In genomic region chr3:65196663-65197062, GRCh38 we compare ENCODE assay signal across 17 cellular contexts.
A peak's percentile ranks its signal among the peaks of the same experiment; 100 is the strongest.
DNase-seq lines count a peak whose midpoint lies in the region; ATAC-seq and TF ChIP-seq lines count a peak whose summit lies in the region.
"Had no signal": no experiment of that assay in that cellular context is flagged by ENCODE, and none has a peak within 500 bp of the region (broad histone marks: within the 10 kb centered on the region; RNA-seq: fewer than 3 reads in every experiment).

No MANE protein-coding gene starts in this region.

- TF ChIP-seq RAD21 in SK-N-SH (IDR thresholded peaks at IDR 0.05; ENCODE audit: low read length) = no peak

- H2AK5ac ChIP-seq in mesendoderm (ENCODE audit: low read length) = no peak overlapping the region

- H3K79me2 ChIP-seq in SK-N-SH (ENCODE audit: insufficient read depth) = no peaks in the 10 kb centered on the region
- no peaks in the 10 kb centered on the region for H3K79me2 ChIP-seq in mesendoderm (ENCODE audit: control insufficient read depth, insufficient read depth, low read length)

- H3K23ac ChIP-seq in mesendoderm (ENCODE audit: low read length) = no peak overlapping the region

- no peak overlapping the region for H2BK120ac ChIP-seq in mesendoderm (ENCODE audit: low read depth, low read length)

- H3F3A ChIP-seq in SK-N-SH (replicated peaks; ENCODE audit: insufficient read depth) = no peaks in the 10 kb centered on the region

- H3K9me3 ChIP-seq in SK-N-SH (no peaks in the 10 kb centered on the region), endodermal cell (ENCODE audit: control insufficient read depth, low read length) (no peaks in the 10 kb centered on the region)

- no peak overlapping the region for H2BK5ac ChIP-seq in mesendoderm (ENCODE audit: low read length)

- no peak overlapping the region for H4K8ac ChIP-seq in mesendoderm (ENCODE audit: low read depth, low read length)

- no peaks in the 10 kb centered on the region for H4K20me1 ChIP-seq in SK-N-SH (ENCODE audit: insufficient read depth)

- H3K9me2 ChIP-seq in SK-N-SH = no peaks in the 10 kb centered on the region

- H3K4me3 Mint-ChIP-seq in endodermal cell = no peak overlapping the region

- POLR2A ChIA-PET in SK-N-SH (lab: Yijun Ruan, JAX) = no interaction called here

- no peaks in the 10 kb centered on the region for H3K27me3 ChIP-seq in SK-N-SH (ENCODE audit: insufficient read depth)
- H3K27me3 ChIP-seq in endodermal cell (ENCODE audit: control insufficient read depth, insufficient read depth, low read length, poor library complexity, severe bottlenecking) = peaks cover 22% of the 10 kb centered on the region
- no peaks in the 10 kb centered on the region for H3K27me3 ChIP-seq in mesendoderm (ENCODE audit: insufficient read depth, low read length, poor library complexity)

- H3K4me1 ChIP-seq in SK-N-SH (ENCODE audit: control insufficient read depth in 1 of 2, insufficient read depth in 2 of 2, low read depth in 1 of 2, low read length in 1 of 2) (peaks cover 0 to 28% of the 10 kb centered on the region in 2 experiments; a peak in 2 of 4 replicates), endodermal cell (ENCODE audit: control insufficient read depth, insufficient read depth, low read length) (no peaks in the 10 kb centered on the region), mesendoderm (ENCODE audit: control insufficient read depth, low read depth, low read length) (no peaks in the 10 kb centered on the region)

- H3K18ac ChIP-seq in mesendoderm (ENCODE audit: low read length) = no peak overlapping the region

- no peak for TF ChIP-seq EP300 in SK-N-SH (IDR thresholded peaks at IDR 0.05; ENCODE audit: borderline replicate concordance in 1 of 2, low read depth in 1 of 2, low read length in 1 of 2)

- H3K27ac Mint-ChIP-seq in endodermal cell = no peak overlapping the region

- no peak overlapping the region for H3K56ac ChIP-seq in mesendoderm (ENCODE audit: low read length)

- H3K27ac ChIP-seq in SK-N-SH (ENCODE audit: low read depth in 2 of 2, low read length in 1 of 2) = no peak overlapping the region
- H3K27ac ChIP-seq in endodermal cell (ENCODE audit: low read depth, low read length) = peak overlapping the region; percentile 48
- no peak overlapping the region for H3K27ac ChIP-seq in mesendoderm (ENCODE audit: low read depth, low read length)
- H3K27ac ChIP-seq: 22Rv1, C4-2B had no signal

- H3K79me1 ChIP-seq in mesendoderm (ENCODE audit: low read length) = no peaks in the 10 kb centered on the region

- WGBS in SK-N-SH (ENCODE audit: low lambda C conversion rate) = 43% methylated on average over 3 of the region's 3 CpGs
- WGBS in endodermal cell (ENCODE audit: insufficient coverage in 1 of 2, insufficient read length in 1 of 2), 2 experiments = 69 to 75% methylated on average over 2 to 3 of the region's 3 CpGs
- WGBS in mesendoderm (ENCODE audit: extremely low coverage, insufficient coverage, low lambda C conversion rate) = no CpG with 5 or more reads among the region's 3 CpGs

- no peak overlapping the region for H3K4me3 ChIP-seq in SK-N-SH (ENCODE audit: low read depth in 2 of 2, low read length in 1 of 2)
- H3K4me3 ChIP-seq in endodermal cell (ENCODE audit: low read length) = no peak overlapping the region
- no peak overlapping the region for H3K4me3 ChIP-seq in mesendoderm (ENCODE audit: low read length)

- H3K4ac ChIP-seq in mesendoderm (ENCODE audit: low read depth, low read length) = no peak overlapping the region

- no peaks in the 10 kb centered on the region for H3K36me3 Mint-ChIP-seq in endodermal cell (ENCODE audit: low read depth)

- CTCF ChIA-PET in SK-N-SH (lab: Yijun Ruan, JAX) = no interaction called here

- no peak overlapping the region for H2AFZ ChIP-seq in SK-N-SH (ENCODE audit: low read depth)

- DNase-seq in SK-N-SH = no peak
- DNase-seq in endodermal cell = no peak
- peak; percentile 52 for DNase-seq in mesendoderm
- DNase-seq in NCI-H82 treated with DMSO at 0.1 percent for 48 hours (lab: John Stamatoyannopoulos, UW; ENCODE audit: unreplicated experiment) = no peak
- no peak for DNase-seq in NCI-H69 (lab: John Stamatoyannopoulos, UW)
- DNase-seq: DMS53, KG1, NCI-H1092 treated with DMSO at 0.1 percent for 48 hours, NCI-H1694 treated with DMSO at 0.1 percent for 48 hours, NCI-H446 treated with DMSO at 0.1 percent for 48 hours, Right ventricle myocardium superior had no signal

- H3K4me2 ChIP-seq in SK-N-SH (no peak overlapping the region), mesendoderm (ENCODE audit: low read length) (no peak overlapping the region)

- H3K9ac ChIP-seq in SK-N-SH = no peak overlapping the region
- no peak overlapping the region for H3K9ac ChIP-seq in endodermal cell (ENCODE audit: extremely low read depth, low read length, poor library complexity, severe bottlenecking)
- H3K9ac ChIP-seq in mesendoderm (ENCODE audit: low read length) = no peak overlapping the region

- H3K36me3 ChIP-seq in SK-N-SH (replicated peaks in 1 of 2; ENCODE audit: control insufficient read depth in 1 of 2, insufficient read depth in 2 of 2, low read length in 1 of 2) (no peaks in the 10 kb centered on the region), endodermal cell (ENCODE audit: control insufficient read depth, insufficient read depth, low read length) (no peaks in the 10 kb centered on the region), mesendoderm (ENCODE audit: control insufficient read depth, insufficient read depth, low read length) (no peaks in the 10 kb centered on the region)

- no peak overlapping the region for H4K5ac ChIP-seq in mesendoderm (ENCODE audit: low read length)

- ATAC-seq in SK-N-SH treated with all-trans-retinoic acid at 6 μM for 48 hours (peak; percentile 61), GM19467 (IDR thresholded peaks at IDR 0.05; ENCODE audit: unreplicated experiment) (no peak), GM21723 (IDR thresholded peaks at IDR 0.05; ENCODE audit: unreplicated experiment) (no peak)
- ATAC-seq: Panc1 had no signal

- H3K4me1 Mint-ChIP-seq in endodermal cell = peaks cover 4% of the 10 kb centered on the region

- no peak overlapping the region for H2BK15ac ChIP-seq in mesendoderm (replicated peaks; ENCODE audit: low read depth)

- peaks cover 37% of the 10 kb centered on the region for H3K27me3 Mint-ChIP-seq in endodermal cell (ENCODE audit: insufficient read depth)

- no peak for TF ChIP-seq CTCF in SK-N-SH (IDR thresholded peaks at IDR 0.05)
- no peak for TF ChIP-seq CTCF in endodermal cell (conservative IDR thresholded peaks at IDR 0.05)

- H3K9me3 Mint-ChIP-seq in endodermal cell = no peaks in the 10 kb centered on the region

TF ChIP-seq in SK-N-SH treated with all-trans-retinoic acid at 6 μM for 48 hours, 23 proteins besides CTCF, POLR2A, EP300 and RAD21:
- peak; percentile 27; the same call in 1 of the 2 replicates for TF ChIP-seq ISL1 (CRISPR knock-in tag; IDR thresholded peaks at IDR 0.05)
- no peak for TF ChIP-seq PPARA (CRISPR knock-in tag; IDR thresholded peaks at IDR 0.05; ENCODE audit: borderline replicate concordance)

TF ChIP-seq in SK-N-SH, 30 proteins besides CTCF, POLR2A, EP300 and RAD21 (continues in another document):
- TF ChIP-seq SMC3 (IDR thresholded peaks at IDR 0.05; ENCODE audit: low read depth, low read length) (no peak), FOXM1 (IDR thresholded peaks at IDR 0.05; ENCODE audit: low read depth) (no peak), JUND (IDR thresholded peaks at IDR 0.05) (no peak), RXRA (IDR thresholded peaks at IDR 0.05; ENCODE audit: borderline replicate concordance, low read depth) (no peak), GATA2 (CRISPR knock-in tag; IDR thresholded peaks at IDR 0.05) (no peak), PBX3 (IDR thresholded peaks at IDR 0.05) (no peak), FOXJ3 (CRISPR knock-in tag; IDR thresholded peaks at IDR 0.05) (no peak), FOSL2 (IDR thresholded peaks at IDR 0.05; ENCODE audit: borderline replicate concordance, low read depth) (no peak), NFIC (IDR thresholded peaks at IDR 0.05; ENCODE audit: borderline replicate concordance) (no peak), MXI1 (IDR thresholded peaks at IDR 0.05; ENCODE audit: low read depth, low read length) (no peak), RCOR1 (IDR thresholded peaks at IDR 0.05; ENCODE audit: low read length) (no peak), RFX5 (IDR thresholded peaks at IDR 0.05; ENCODE audit: low read length) (no peak), REST (IDR thresholded peaks at IDR 0.05; ENCODE audit: low read depth, low read length) (no peak), CHD2 (IDR thresholded peaks at IDR 0.05; ENCODE audit: low read length, partially characterized antibody) (no peak)
